2 cellular contexts compared by ENCODE assay signal in genomic region chr17:38326996-38327792, GRCh38.
TF ChIP-seq lines count a peak whose summit lies in the region.

No MANE protein-coding gene starts in this region.

TF ChIP-seq in SK-N-SH, 30 proteins besides CTCF, POLR2A, EP300 and RAD21 (continued from another document):
- TF ChIP-seq IRF3 (IDR thresholded peaks at IDR 0.05; ENCODE audit: low read depth, low read length) (no peak), YY1 (IDR thresholded peaks at IDR 0.05; ENCODE audit: low read depth) (no peak)

TF ChIP-seq in SK-N-SH treated with all-trans-retinoic acid at 6 μM for 48 hours, 23 proteins besides CTCF, POLR2A, EP300 and RAD21 (continued from another document):
- TF ChIP-seq BACH2 (CRISPR knock-in tag; IDR thresholded peaks at IDR 0.05; ENCODE audit: borderline replicate concordance) = no peak
- TF ChIP-seq SNAI2 (CRISPR knock-in tag; IDR thresholded peaks at IDR 0.05) = no peak
- no peak for TF ChIP-seq PATZ1 (CRISPR knock-in tag; IDR thresholded peaks at IDR 0.05; ENCODE audit: borderline replicate concordance)
- TF ChIP-seq RARB (CRISPR knock-in tag; IDR thresholded peaks at IDR 0.05) = no peak
- TF ChIP-seq TSHZ2 (CRISPR knock-in tag; IDR thresholded peaks at IDR 0.05) = no peak
- TF ChIP-seq TOX (CRISPR knock-in tag; IDR thresholded peaks at IDR 0.05; ENCODE audit: borderline replicate concordance) = no peak
- TF ChIP-seq CSDC2 (CRISPR knock-in tag; IDR thresholded peaks at IDR 0.05) = no peak
TF ChIP-seq in SK-N-SH treated with all-trans-retinoic acid at 6 μM for 48 hours: peak in this region for 0.
